Comparison of ENCODE assay signal across 7 cellular contexts in the genomic region with DNA sequence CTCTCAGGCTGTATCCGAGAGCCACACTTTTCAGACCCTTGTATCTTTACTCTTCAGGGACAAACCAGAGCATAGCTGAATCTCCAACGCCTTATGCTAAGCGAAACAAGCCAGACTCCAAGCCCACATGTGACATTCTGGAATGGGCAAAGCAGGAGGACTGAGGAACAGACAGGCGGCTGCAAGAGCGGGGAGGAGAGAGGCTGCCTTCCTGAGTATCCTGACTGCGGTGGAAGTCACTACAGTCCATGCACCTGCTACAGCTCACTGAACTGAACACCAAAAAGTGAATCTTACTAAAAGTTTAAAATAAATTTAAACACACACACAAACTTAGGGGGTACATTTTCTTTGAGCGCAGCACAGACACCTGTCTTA. TPM values are rescaled to one million over a fixed set of nuclear protein-coding genes. Genes with fewer than 3 reads are reported as not detected.
A peak's percentile ranks its signal among the peaks of the same experiment; 100 is the strongest.
DNase-seq lines count a peak whose midpoint lies in the region; ATAC-seq and TF ChIP-seq lines count a peak whose summit lies in the region.

No MANE protein-coding gene starts in this region.

- peaks cover 15 to 16% (median 15%) of the 10 kb centered on the region in 3 donors for H3K4me1 Mint-ChIP-seq in T-cell

- peak; percentile 1 for ATAC-seq in HG02885 (IDR thresholded peaks at IDR 0.05; ENCODE audit: poor library complexity, unreplicated experiment)
- no peak for ATAC-seq in T-cell (replicated peaks in 1 of 4)
- no peak for ATAC-seq in gastroesophageal sphincter
- no peak for ATAC-seq in mucosa of descending colon
- no peak for ATAC-seq in left colon

- H3K36me3 ChIP-seq in gastroesophageal sphincter (no peaks in the 10 kb centered on the region), mucosa of descending colon (ENCODE audit: low read depth) (no peaks in the 10 kb centered on the region)

- 23 to 50% methylated on average over 2 to 3 of the region's 7 CpGs for WGBS in gastroesophageal sphincter (ENCODE audit: low coverage in 1 of 2), 2 donors

- TF ChIP-seq EP300 in gastroesophageal sphincter (IDR thresholded peaks at IDR 0.05): no peak

- H3K4me3 Mint-ChIP-seq in T-cell: peak overlapping the region; percentile 83 to 93 (median 89)

- H3K4me3 ChIP-seq in gastroesophageal sphincter (peak overlapping the region; percentile 49 to 96), skin epidermis (peak overlapping the region; percentile 57 to 88 (median 82)), mucosa of descending colon (no peak overlapping the region)

- peaks cover 10 to 18% of the 10 kb centered on the region in 2 donors for H3K27me3 Mint-ChIP-seq in T-cell

- intact Hi-C loops in mucosa of descending colon (cut with DNase I, micrococcal nuclease): no loop called here
- intact Hi-C loops in left colon (cut with DNase I, micrococcal nuclease): no loop called here

- CTCF ChIA-PET in T-cell (lab: Charles Lee): no interaction called here

- H3K27me3 ChIP-seq in gastroesophageal sphincter: no peaks in the 10 kb centered on the region

- no peak for TF ChIP-seq CTCF in gastroesophageal sphincter (IDR thresholded peaks at IDR 0.05)
- TF ChIP-seq CTCF in mucosa of descending colon (IDR thresholded peaks at IDR 0.05): no peak

- H3K9me3 Mint-ChIP-seq in T-cell: no peaks in the 10 kb centered on the region

- TF ChIP-seq POLR2A in gastroesophageal sphincter (IDR thresholded peaks at IDR 0.05): no peak

- H3K36me3 Mint-ChIP-seq in T-cell: no peaks in the 10 kb centered on the region

- no peak for DNase-seq in T-cell
- no peak for DNase-seq in mucosa of descending colon
- DNase-seq in left colon: no peak
- DNase-seq in NCI-H2081 (lab: John Stamatoyannopoulos, UW): no peak

- H3K27ac ChIP-seq in gastroesophageal sphincter: peak overlapping the region in 1 of 4 donors; percentile 84
- H3K27ac ChIP-seq in skin epidermis: peak overlapping the region in 7 of 21 experiments; percentile 86 to 97 (median 93)

- no peaks in the 10 kb centered on the region for H3K9me3 ChIP-seq in gastroesophageal sphincter
- H3K9me3 ChIP-seq in mucosa of descending colon: no peaks in the 10 kb centered on the region

- peak overlapping the region in 1 of 2 donors; percentile 27 for H3K27ac Mint-ChIP-seq in T-cell

- peaks cover 0 to 30% (median 5%) of the 10 kb centered on the region in 3 donors for H3K4me1 ChIP-seq in gastroesophageal sphincter
- H3K4me1 ChIP-seq in mucosa of descending colon (ENCODE audit: low read depth): peaks cover 9% of the 10 kb centered on the region

- POLR2A ChIA-PET in T-cell (lab: Charles Lee): no interaction called here

RNA-seq across cellular contexts. Expression of gene CYFIP1, which starts 1.5 kb away (rescaled TPM):
- total RNA-seq in T-cell: 10 to 100 TPM in 1 of 5 donors, 1 to 10 TPM in 4; 3.8 to 10.2 (median 7.9) TPM
- total RNA-seq in gastroesophageal sphincter: 100 to 1,000 TPM in 2 of 4 donors, 10 to 100 TPM in 2; 82.3 to 116 (median 101) TPM
- total RNA-seq in mucosa of descending colon: 100 to 1,000 TPM; 139 to 210 (median 143) TPM
- total RNA-seq in left colon: 100 to 1,000 TPM; 163 to 192 TPM

Comparison
In these comparisons a context has a peak if more than half of its experiments do, and no peak if none do; other contexts are left out.
1. RNA of gene CYFIP1, which starts 1.5 kb away (total RNA-seq): 163 to 192 TPM in left colon, 139 to 210 TPM in mucosa of descending colon and 82.3 to 116 TPM in gastroesophageal sphincter; 3.8 to 10.2 TPM in T-cell; every median in the first group is over 4 times any median in the second.